ENCODE assay signal across 19 cellular contexts in the genomic region with DNA sequence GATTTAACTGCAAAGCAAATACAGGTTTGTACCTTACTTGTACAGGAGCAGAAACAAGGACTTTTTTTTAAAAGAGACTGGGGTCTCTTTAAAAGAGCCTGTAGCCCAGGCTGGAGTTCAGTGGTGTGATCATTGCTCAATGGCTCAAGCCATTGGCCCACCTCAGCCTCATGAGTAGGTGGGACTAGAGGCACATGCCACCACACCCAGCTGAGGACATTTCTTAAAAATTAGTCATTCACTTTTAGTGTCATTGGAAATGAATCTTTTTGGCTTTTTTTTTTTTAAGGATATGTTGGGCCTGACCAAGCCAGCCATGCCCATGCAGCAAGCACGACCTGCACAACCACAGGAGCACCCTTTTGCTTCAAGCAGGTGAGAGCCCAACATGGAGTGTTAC. TPM values are rescaled to one million over a fixed set of nuclear protein-coding genes. Genes with fewer than 3 reads are reported as not detected.
DNase-seq lines count a peak whose midpoint lies in the region; ATAC-seq and TF ChIP-seq lines count a peak whose summit lies in the region.
"Had no signal": no experiment of that assay in that cellular context is flagged by ENCODE, and none has a peak within 500 bp of the region (broad histone marks: within the 10 kb centered on the region; RNA-seq: fewer than 3 reads in every experiment).

No MANE protein-coding gene starts in this region.

- no peak overlapping the region for H2AK9ac ChIP-seq in IMR-90 (replicated peaks; ENCODE audit: low read depth, low read length, poor library complexity)

- H3K56ac ChIP-seq in IMR-90 (ENCODE audit: extremely low read depth, insufficient read depth, low read length) = no peak overlapping the region

- dilution Hi-C loops in IMR-90 (cut with HindIII; ENCODE audit: low sequenced_read_pairs, unreplicated experiment) (no loop called here), mammary epithelial cell (cut with HindIII; ENCODE audit: low sequenced_read_pairs) (no loop called here)

- H3K9me3 ChIP-seq in IMR-90 (ENCODE audit: control insufficient read depth, insufficient read depth, low read length) (no peaks in the 10 kb centered on the region), mammary epithelial cell (replicated peaks; ENCODE audit: insufficient read depth, low read length) (no peaks in the 10 kb centered on the region), mesenchymal stem cell (ENCODE audit: control insufficient read depth, low read length) (no peaks in the 10 kb centered on the region)
- H3K9me3 ChIP-seq: heart left ventricle had no signal

- ATAC-seq in IMR-90 (ENCODE audit: low read depth) (peak; percentile 59), HG02642 (IDR thresholded peaks at IDR 0.05; ENCODE audit: poor library complexity, unreplicated experiment) (no peak), GM18511 (IDR thresholded peaks at IDR 0.05; ENCODE audit: unreplicated experiment) (no peak)
- ATAC-seq: heart left ventricle, left colon had no signal

- BruUV-seq in IMR-90 (replicated peaks; lab: Mats Ljungman, UMichigan) (no TSS peak), mammary epithelial cell (replicated peaks; lab: Mats Ljungman, UMichigan) (no TSS peak)

- DNase-seq in BJ (ENCODE audit: low read depth) (peak; percentile 57), IMR-90 (peak; percentile 68), mammary epithelial cell (peak; percentile 72), mesenchymal stem cell (peak; percentile 30), HuH-7 (ENCODE audit: low spot score) (no peak)
- DNase-seq in activated CD4-positive, alpha-beta T cell treated with anti-CD3 and anti-CD28 coated beads, Interleukin-2, amount 50 U/mL, for 1 hour = no peak
- DNase-seq: activated gamma-delta T cell treated with Interleukin-2 at 50 U/mL for 16 hours; effector memory CD4-positive, alpha-beta T cell; GF-D8; GOT3; heart left ventricle; left colon; naive B cell; NCI-H2107; retina; stimulated activated CD4-positive, alpha-beta T cell treated with anti-CD3 and anti-CD28 coated beads, Interleukin-4, amount 100 ng/mL, for 1 hour had no signal

- WGBS in IMR-90 (ENCODE audit: extremely low coverage in 2 of 2, insufficient read length in 1 of 2), 2 experiments = no CpG with 5 or more reads among the region's 1 CpG
- WGBS in mammary epithelial cell (ENCODE audit: low coverage, missing lambda C conversion rate) = 9% methylated on average over 1 of the region's 1 CpG
- WGBS in mesenchymal stem cell = 100% methylated on average over 1 of the region's 1 CpG

- H2BK15ac ChIP-seq in IMR-90 (ENCODE audit: low read depth, low read length) (no peak overlapping the region), mesenchymal stem cell (ENCODE audit: low read depth, poor library complexity, severe bottlenecking) (no peak overlapping the region)

- H3K4me1 ChIP-seq in IMR-90 (ENCODE audit: control insufficient read depth, insufficient read depth, low read length) (peaks cover 2% of the 10 kb centered on the region), mammary epithelial cell (ENCODE audit: insufficient read depth, low read length) (peaks cover 32% of the 10 kb centered on the region), mesenchymal stem cell (ENCODE audit: control insufficient read depth, insufficient read depth, low read depth, low read length) (peaks cover 8% of the 10 kb centered on the region)
- H3K4me1 ChIP-seq: heart left ventricle had no signal

- peak overlapping the region; percentile 76 for H2BK120ac ChIP-seq in IMR-90 (ENCODE audit: low read depth, low read length)
- no peak overlapping the region for H2BK120ac ChIP-seq in mesenchymal stem cell (ENCODE audit: low read depth, low read length)

- H3K9me1 ChIP-seq in IMR-90 (ENCODE audit: insufficient read depth, low read length) = peaks cover 5% of the 10 kb centered on the region

- TF ChIP-seq CTCF in BJ (IDR thresholded peaks at IDR 0.05; ENCODE audit: insufficient read depth, low read depth, low read length) = no peak
- no peak for TF ChIP-seq CTCF in IMR-90 (conservative IDR thresholded peaks at IDR 0.05; ENCODE audit: low read depth, low read length)
- no peak for TF ChIP-seq CTCF in mammary epithelial cell (conservative IDR thresholded peaks at IDR 0.05 in 1 of 2, IDR thresholded peaks at IDR 0.05 in 1 of 2; ENCODE audit: extremely low read depth in 1 of 2, insufficient read depth in 1 of 2, low read depth in 1 of 2, low read length in 2 of 2)

- no peak overlapping the region for H4K5ac ChIP-seq in IMR-90 (ENCODE audit: low read depth, low read length)

- intact Hi-C loops in IMR-90 (cut with micrococcal nuclease) (no loop called here), mammary epithelial cell (cut with micrococcal nuclease) (no loop called here)

- H3K4me2 ChIP-seq in IMR-90 (ENCODE audit: low read depth, low read length) (no peak overlapping the region), mammary epithelial cell (ENCODE audit: insufficient read depth, low read depth, low read length) (peak overlapping the region; percentile 41), mesenchymal stem cell (ENCODE audit: low read length, poor library complexity, severe bottlenecking) (no peak overlapping the region)

- no peak overlapping the region; the same call in 1 of the 2 replicates for H3K18ac ChIP-seq in IMR-90 (ENCODE audit: low read depth, low read length)
- no peak overlapping the region for H3K18ac ChIP-seq in mesenchymal stem cell (ENCODE audit: low read depth in 1 of 2, low read length in 2 of 2)

- H3K36me3 ChIP-seq in BJ (ENCODE audit: control insufficient read depth, insufficient read depth, low read length) (peaks cover 8% of the 10 kb centered on the region), IMR-90 (ENCODE audit: control insufficient read depth, insufficient read depth, low read length) (peaks cover 34% of the 10 kb centered on the region), mammary epithelial cell (ENCODE audit: insufficient read depth, low read length) (peaks cover 31% of the 10 kb centered on the region), mesenchymal stem cell (ENCODE audit: control insufficient read depth in 1 of 2, insufficient read depth in 2 of 2, low read depth in 1 of 2, low read length in 2 of 2) (peaks cover 39 to 40% of the 10 kb centered on the region in 2 experiments)

- no peak overlapping the region for H2AFZ ChIP-seq in IMR-90 (replicated peaks; ENCODE audit: low read length, poor library complexity)
- peak overlapping the region; percentile 60 for H2AFZ ChIP-seq in mammary epithelial cell (ENCODE audit: low read depth, low read length)
- no peak overlapping the region for H2AFZ ChIP-seq in mesenchymal stem cell (ENCODE audit: low read depth, low read length)

- H2BK12ac ChIP-seq in mesenchymal stem cell (ENCODE audit: low read length in 2 of 2) = no peak overlapping the region

- H2BK5ac ChIP-seq in IMR-90 (ENCODE audit: low read depth, low read length, poor library complexity, severe bottlenecking) = peak overlapping the region; percentile 64
- no peak overlapping the region for H2BK5ac ChIP-seq in mesenchymal stem cell (ENCODE audit: low read depth, low read length, poor library complexity, severe bottlenecking)

- no peak for TF ChIP-seq RAD21 in IMR-90 (IDR thresholded peaks at IDR 0.05; ENCODE audit: low read length)

- H4K91ac ChIP-seq in IMR-90 (ENCODE audit: insufficient read depth, low read depth, low read length) (peak overlapping the region; percentile 66; the same call in 1 of the 2 replicates), mesenchymal stem cell (ENCODE audit: low read length) (no peak overlapping the region)

- H3K14ac ChIP-seq in IMR-90 (replicated peaks; ENCODE audit: low read depth, low read length) (peak overlapping the region; percentile 73), mesenchymal stem cell (ENCODE audit: low read length in 2 of 2) (no peak overlapping the region)

- H2AK5ac ChIP-seq in IMR-90 (ENCODE audit: low read depth, low read length) (no peak overlapping the region), mesenchymal stem cell (ENCODE audit: low read length, severe bottlenecking) (no peak overlapping the region)

- in situ Hi-C loops in IMR-90 (cut with MboI; ENCODE audit: low sequenced_read_pairs) = loop anchor here (25.0 kb wide), 2 partner anchors 113 to 1513 kb away; no protein-coding TSS in a partner anchor
- in situ Hi-C loops in mammary epithelial cell (cut with MboI; ENCODE audit: low sequenced_read_pairs in 2 of 2) = no loop called here

- H3K9ac ChIP-seq in IMR-90 (ENCODE audit: low read depth, low read length) (no peak overlapping the region), mammary epithelial cell (ENCODE audit: insufficient read depth, low read length) (peak overlapping the region; percentile 33), mesenchymal stem cell (ENCODE audit: low read length) (peak overlapping the region; percentile 46)

- peak overlapping the region; percentile 55; the same call in 1 of the 2 replicates for H3K4ac ChIP-seq in IMR-90 (ENCODE audit: low read depth, low read length)
- no peak overlapping the region for H3K4ac ChIP-seq in mesenchymal stem cell (ENCODE audit: low read depth in 1 of 2, low read length in 2 of 2)

- no peaks in the 10 kb centered on the region for H4K20me1 ChIP-seq in IMR-90 (ENCODE audit: insufficient read depth, low read length)
- H4K20me1 ChIP-seq in mammary epithelial cell (ENCODE audit: insufficient read depth, low read length) = no peaks in the 10 kb centered on the region

- POLR2A ChIA-PET in BJ (lab: Charles Lee) = interaction anchor here (0.7 kb wide), 1 partner anchor 1240 kb away, joined by 4 read pairs; no protein-coding TSS in a partner anchor
- POLR2A ChIA-PET in IMR-90 (lab: Charles Lee; ENCODE audit: unreplicated experiment) = no interaction called here

- H3K27me3 ChIP-seq in BJ (ENCODE audit: control insufficient read depth, insufficient read depth, low read length) = no peaks in the 10 kb centered on the region
- no peaks in the 10 kb centered on the region for H3K27me3 ChIP-seq in IMR-90 (ENCODE audit: control insufficient read depth, insufficient read depth, low read length)
- no peaks in the 10 kb centered on the region for H3K27me3 ChIP-seq in mammary epithelial cell (ENCODE audit: insufficient read depth, low read length)
- no peaks in the 10 kb centered on the region for H3K27me3 ChIP-seq in mesenchymal stem cell (ENCODE audit: control insufficient read depth in 1 of 2, insufficient read depth in 1 of 2, low read length in 2 of 2)
- H3K27me3 ChIP-seq: heart left ventricle had no signal

- H3K27ac ChIP-seq in IMR-90 (ENCODE audit: insufficient read depth, low read length) = no peak overlapping the region
- peak overlapping the region; percentile 81 for H3K27ac ChIP-seq in mammary epithelial cell (ENCODE audit: insufficient read depth, low read depth, low read length)
- no peak overlapping the region for H3K27ac ChIP-seq in mesenchymal stem cell (ENCODE audit: low read length, poor library complexity, severe bottlenecking)
- H3K27ac ChIP-seq: heart left ventricle, VCaP had no signal

- H3K23ac ChIP-seq in IMR-90 (ENCODE audit: low read depth, low read length) (no peak overlapping the region), mesenchymal stem cell (ENCODE audit: low read length in 2 of 2) (no peak overlapping the region)

- H3K4me3 ChIP-seq in BJ (ENCODE audit: low read depth, low read length) (no peak overlapping the region), IMR-90 (ENCODE audit: insufficient read depth, low read depth, low read length) (no peak overlapping the region), mammary epithelial cell (replicated peaks in 1 of 3; ENCODE audit: insufficient read depth in 1 of 3, low read depth in 2 of 3, low read length in 3 of 3) (no peak overlapping the region), mesenchymal stem cell (ENCODE audit: insufficient read depth in 1 of 2, low read depth in 1 of 2, low read length in 2 of 2) (no peak overlapping the region)
- H3K4me3 ChIP-seq: heart left ventricle had no signal

- CTCF ChIA-PET in BJ (lab: Yijun Ruan, JAX) = no interaction called here
- CTCF ChIA-PET in IMR-90 (lab: Yijun Ruan, JAX) = interaction anchor here (0.7 kb wide), 1 partner anchor 10 kb away, joined by 7 read pairs; no protein-coding TSS in a partner anchor
- CTCF ChIA-PET in mammary epithelial cell (lab: Charles Lee; ENCODE audit: low non-redundant PET) = interaction anchor here (0.5 kb wide), 1 partner anchor 18 kb away, joined by 5 read pairs; no protein-coding TSS in a partner anchor

- H3K79me1 ChIP-seq in IMR-90 (ENCODE audit: low read depth in 1 of 2, low read length in 2 of 2) (peaks cover 9% of the 10 kb centered on the region in 2 experiments), mesenchymal stem cell (replicated peaks; ENCODE audit: low read length, poor library complexity, severe bottlenecking) (peaks cover 17% of the 10 kb centered on the region)

- H4K8ac ChIP-seq in IMR-90 (ENCODE audit: low read depth in 2 of 2, low read length in 2 of 2) (peak overlapping the region; percentile 50 to 58; a peak in 3 of 4 replicates), mesenchymal stem cell (ENCODE audit: low read length) (no peak overlapping the region)

- peaks cover 14% of the 10 kb centered on the region for H3K79me2 ChIP-seq in mammary epithelial cell (ENCODE audit: insufficient read depth, low read length)

- H2BK20ac ChIP-seq in IMR-90 (ENCODE audit: low read depth, low read length) = peak overlapping the region; percentile 36; the same call in 1 of the 2 replicates

- TF ChIP-seq POLR2A in IMR-90 (IDR thresholded peaks at IDR 0.05; ENCODE audit: low read depth, low read length) = no peak

RNA-seq across cellular contexts. Expression of gene SEC23B, which starts 16.9 kb away (rescaled TPM):
- 49.2 and 56.5 TPM in 2 replicates for polyA plus RNA-seq in BJ (2011; rRNA removed)
- polyA minus RNA-seq in BJ (2011; rRNA and poly(A)+ RNA removed) = 29.3 and 38.2 TPM in 2 replicates
- 65.0 and 78.9 TPM in 2 replicates for total RNA-seq in IMR-90 (2012; rRNA removed)
- polyA plus RNA-seq in IMR-90 (2012; rRNA removed) = 50.1 and 51.5 TPM in 2 replicates
- polyA plus RNA-seq in IMR-90 (2012; cell fraction: cytosol; rRNA removed) = 28.0 and 29.4 TPM in 2 replicates
- 15.4 and 28.9 TPM in 2 replicates for polyA plus RNA-seq in IMR-90 (2012; cell fraction: nucleus; rRNA removed; ENCODE audit: low replicate concordance)
- 10 to 100 TPM; 61.2 to 82.8 TPM for total RNA-seq in mammary epithelial cell
- 88.6 TPM for polyA plus RNA-seq in mammary epithelial cell
- polyA minus RNA-seq in mammary epithelial cell = 107 TPM
- polyA plus RNA-seq in mesenchymal stem cell (2013, experiment 1 of 2) = 22.5 TPM
- polyA plus RNA-seq in mesenchymal stem cell (2013, experiment 2 of 2) = 22.8 TPM

RNA-seq across cellular contexts. Expression of gene RBBP9, which starts 27.6 kb away (rescaled TPM):
- 8.5 and 14.9 TPM in 2 replicates for polyA plus RNA-seq in BJ (2011; rRNA removed)
- polyA minus RNA-seq in BJ (2011; rRNA and poly(A)+ RNA removed) = 13.3 and 19.5 TPM in 2 replicates
- 26.7 and 31.4 TPM in 2 replicates for total RNA-seq in IMR-90 (2012; rRNA removed)
- polyA plus RNA-seq in IMR-90 (2012; rRNA removed) = 4.4 and 4.8 TPM in 2 replicates
- 2.0 and 2.3 TPM in 2 replicates for polyA plus RNA-seq in IMR-90 (2012; cell fraction: cytosol; rRNA removed)
- 0.70 and 3.9 TPM in 2 replicates for polyA plus RNA-seq in IMR-90 (2012; cell fraction: nucleus; rRNA removed; ENCODE audit: low replicate concordance)
- 10 to 100 TPM; 20.3 to 25.8 TPM for total RNA-seq in mammary epithelial cell
- 18.2 TPM for polyA plus RNA-seq in mammary epithelial cell
- polyA minus RNA-seq in mammary epithelial cell = 25.0 TPM
- polyA plus RNA-seq in mesenchymal stem cell (2013, experiment 1 of 2) = 9.2 TPM
- polyA plus RNA-seq in mesenchymal stem cell (2013, experiment 2 of 2) = 9.5 TPM

RNA-seq across cellular contexts. Expression of gene SMIM26, which starts 42.6 kb away (rescaled TPM):
- polyA plus RNA-seq in BJ (2011; rRNA removed) (108 and 232 TPM in 2 replicates), IMR-90 (2012; rRNA removed) (43.2 and 45.7 TPM in 2 replicates), mammary epithelial cell (88.3 TPM)
- 51.1 and 106 TPM in 2 replicates for polyA minus RNA-seq in BJ (2011; rRNA and poly(A)+ RNA removed)
- total RNA-seq in IMR-90 (2012; rRNA removed) (42.8 and 49.2 TPM in 2 replicates), mammary epithelial cell (10 to 100 TPM; 58.5 to 72.9 TPM)
- polyA plus RNA-seq in IMR-90 (2012; cell fraction: cytosol; rRNA removed) = 54.4 and 142 TPM in 2 replicates
- 11.6 and 43.1 TPM in 2 replicates for polyA plus RNA-seq in IMR-90 (2012; cell fraction: nucleus; rRNA removed; ENCODE audit: low replicate concordance)
- 250 TPM for polyA minus RNA-seq in mammary epithelial cell
- 164 TPM for polyA plus RNA-seq in mesenchymal stem cell (2013, experiment 1 of 2)
- 170 TPM for polyA plus RNA-seq in mesenchymal stem cell (2013, experiment 2 of 2)

RNA-seq across cellular contexts. Expression of gene POLR3F, which starts 57.5 kb away (rescaled TPM):
- polyA plus RNA-seq in BJ (2011; rRNA removed) (8.8 and 10.9 TPM in 2 replicates), IMR-90 (2012; rRNA removed) (4.7 and 7.2 TPM in 2 replicates), mammary epithelial cell (6.4 TPM)
- 2.4 and 7.4 TPM in 2 replicates for polyA minus RNA-seq in BJ (2011; rRNA and poly(A)+ RNA removed)
- total RNA-seq in IMR-90 (2012; rRNA removed) (5.7 and 10.0 TPM in 2 replicates), mammary epithelial cell (10 to 100 TPM; 10.7 to 15.0 TPM)
- 0.71 and 0.91 TPM in 2 replicates for polyA plus RNA-seq in IMR-90 (2012; cell fraction: cytosol; rRNA removed)
- 1.2 and 5.8 TPM in 2 replicates for polyA plus RNA-seq in IMR-90 (2012; cell fraction: nucleus; rRNA removed; ENCODE audit: low replicate concordance)
- polyA minus RNA-seq in mammary epithelial cell = 9.0 TPM
- 6.6 TPM for polyA plus RNA-seq in mesenchymal stem cell (2013, experiment 1 of 2)
- 6.9 TPM for polyA plus RNA-seq in mesenchymal stem cell (2013, experiment 2 of 2)

RNA-seq across cellular contexts. Expression of gene DZANK1, which starts 57.8 kb away (rescaled TPM):
- polyA plus RNA-seq in BJ (2011; rRNA removed) (2.0 TPM in 2 replicates), IMR-90 (2012; rRNA removed) (1.1 TPM in 2 replicates), mammary epithelial cell (2.0 TPM)
- 1.3 and 1.4 TPM in 2 replicates for polyA minus RNA-seq in BJ (2011; rRNA and poly(A)+ RNA removed)
- total RNA-seq in IMR-90 (2012; rRNA removed) (0.54 and 0.83 TPM in 2 replicates), mammary epithelial cell (1 to 10 TPM; 2.7 to 2.8 TPM)
- polyA plus RNA-seq in IMR-90 (2012; cell fraction: cytosol; rRNA removed) = 0.36 and 0.43 TPM in 2 replicates
- 1.8 and 3.9 TPM in 2 replicates for polyA plus RNA-seq in IMR-90 (2012; cell fraction: nucleus; rRNA removed; ENCODE audit: low replicate concordance)
- polyA minus RNA-seq in mammary epithelial cell = 3.6 TPM
- 0.98 TPM for polyA plus RNA-seq in mesenchymal stem cell (2013, experiment 1 of 2)
- 0.95 TPM for polyA plus RNA-seq in mesenchymal stem cell (2013, experiment 2 of 2)

Comparison
In these comparisons a context has a peak if more than half of its experiments do, and no peak if none do; other contexts are left out.
1. DNase-seq: peak in BJ (single experiment), IMR-90 (single experiment), mammary epithelial cell (single experiment) and mesenchymal stem cell (single experiment); none in HuH-7 (single experiment) and activated CD4-positive, alpha-beta T cell treated with anti-CD3 and anti-CD28 coated beads, Interleukin-2, amount 50 U/mL, for 1 hour (single experiment).